8 cellular contexts compared by ENCODE assay signal in genomic region chr2:173966274-173967098, GRCh38. TPM values are rescaled to one million over a fixed set of nuclear protein-coding genes. Genes with fewer than 3 reads are reported as not detected.
DNase-seq lines count a peak whose midpoint lies in the region; ATAC-seq and TF ChIP-seq lines count a peak whose summit lies in the region.

No MANE protein-coding gene starts in this region.

- H3K36me3 Mint-ChIP-seq in CD4-positive, alpha-beta memory T cell = peaks cover 2 to 24% of the 10 kb centered on the region in 2 donors

- CTCF ChIA-PET in CD4-positive, alpha-beta memory T cell (lab: Charles Lee; ENCODE audit: partially characterized antibody) = no interaction called here
- CTCF ChIA-PET in GM10248 (lab: Yijun Ruan, JAX) = no interaction called here

- peak overlapping the region; percentile 96 for H3K27ac ChIP-seq in CD4-positive, alpha-beta memory T cell (ENCODE audit: low read depth, low read length)
- peak overlapping the region; percentile 94 for H3K27ac ChIP-seq in ectodermal cell (ENCODE audit: insufficient read depth, low read depth, low read length, poor library complexity, severe bottlenecking)

- H3K4me1 Mint-ChIP-seq in CD4-positive, alpha-beta memory T cell = peaks cover 19 to 41% (median 28%) of the 10 kb centered on the region in 4 donors

- H3K36me3 ChIP-seq in CD4-positive, alpha-beta memory T cell (ENCODE audit: insufficient read depth, low read length) = no peaks in the 10 kb centered on the region
- H3K36me3 ChIP-seq in ectodermal cell (ENCODE audit: control insufficient read depth, insufficient read depth, low read length) (no peaks in the 10 kb centered on the region), neuron (ENCODE audit: insufficient read depth, low read length) (no peaks in the 10 kb centered on the region)

- no peaks in the 10 kb centered on the region for H3K27me3 Mint-ChIP-seq in CD4-positive, alpha-beta memory T cell

- H3K4me3 ChIP-seq in CD4-positive, alpha-beta memory T cell (ENCODE audit: low read length in 2 of 2) = peak overlapping the region; percentile 53 to 83
- H3K4me3 ChIP-seq in NB4 (ENCODE audit: low read depth, low read length) (peak overlapping the region; percentile 83), ectodermal cell (ENCODE audit: insufficient read depth, low read depth, low read length) (peak overlapping the region; percentile 100), neuron (ENCODE audit: low read length) (peak overlapping the region; percentile 79)

- intact Hi-C loops in CD4-positive, alpha-beta memory T cell (cut with micrococcal nuclease) = loop anchor here (10.0 kb wide), 1 partner anchor 628 kb away; the partner anchor contains the start of gene WIPF1

- WGBS in ectodermal cell, 2 experiments = 67 to 70% methylated on average over 8 of the region's 8 CpGs

- POLR2A ChIA-PET in CD4-positive, alpha-beta memory T cell (lab: Charles Lee; ENCODE audit: partially characterized antibody) = interaction anchor here (0.6 to 2.2 kb wide), 12 partner anchors 13 to 1539 kb away, joined by 3 to 7 read pairs (median 4); partner anchors contain the start of genes ITGA6, OLA1 and SCRN3
- POLR2A ChIA-PET in GM10248 (lab: Yijun Ruan, JAX) = no interaction called here

- DNase-seq in CD4-positive, alpha-beta memory T cell = no peak
- DNase-seq in NB4 (ENCODE audit: low read depth) (no peak), GM10248 (ENCODE audit: extremely low spot score) (no peak)

- TF ChIP-seq CTCF in NB4 (IDR thresholded peaks at IDR 0.05; ENCODE audit: low read depth, low read length) = no peak
- no peak for TF ChIP-seq CTCF in GM10248 (IDR thresholded peaks at IDR 0.05; ENCODE audit: control extremely low read depth, extremely low read depth, low read depth, missing control alignments)

- ATAC-seq in HG02623 (IDR thresholded peaks at IDR 0.05; ENCODE audit: unreplicated experiment) = no peak
- ATAC-seq in HG02642 (IDR thresholded peaks at IDR 0.05; ENCODE audit: poor library complexity, unreplicated experiment) = no peak
- ATAC-seq in HG03135 (IDR thresholded peaks at IDR 0.05; ENCODE audit: unreplicated experiment) = no peak

- H3K4me1 ChIP-seq in CD4-positive, alpha-beta memory T cell (ENCODE audit: insufficient read depth, low read length) = peaks cover 24% of the 10 kb centered on the region
- H3K4me1 ChIP-seq in ectodermal cell (ENCODE audit: control insufficient read depth, insufficient read depth, low read length) (no peaks in the 10 kb centered on the region), neuron (ENCODE audit: insufficient read depth, low read length) (peaks cover 16% of the 10 kb centered on the region)

- peak overlapping the region; percentile 90 to 99 (median 96) for H3K4me3 Mint-ChIP-seq in CD4-positive, alpha-beta memory T cell

- peaks cover 0 to 2% (median 0%) of the 10 kb centered on the region in 8 donors for H3K9me3 Mint-ChIP-seq in CD4-positive, alpha-beta memory T cell

- H3K9me3 ChIP-seq in CD4-positive, alpha-beta memory T cell (ENCODE audit: control insufficient read depth in 1 of 2, low read length in 2 of 2) = no peaks in the 10 kb centered on the region
- H3K9me3 ChIP-seq in ectodermal cell (ENCODE audit: control insufficient read depth, low read length) = no peaks in the 10 kb centered on the region
- H3K9me3 ChIP-seq in neuron (ENCODE audit: low read length) = no peaks in the 10 kb centered on the region

- no peak for TF ChIP-seq POLR2A in NB4 (IDR thresholded peaks at IDR 0.05; ENCODE audit: extremely low read depth, insufficient read length)

- peak overlapping the region; percentile 93 to 100 (median 97) for H3K27ac Mint-ChIP-seq in CD4-positive, alpha-beta memory T cell

- H3K27me3 ChIP-seq in CD4-positive, alpha-beta memory T cell (ENCODE audit: insufficient read depth, low read length) = no peaks in the 10 kb centered on the region
- no peaks in the 10 kb centered on the region for H3K27me3 ChIP-seq in ectodermal cell (ENCODE audit: control insufficient read depth, insufficient read depth, low read length, poor library complexity, severe bottlenecking)
- H3K27me3 ChIP-seq in neuron (ENCODE audit: insufficient read depth, low read length) = no peaks in the 10 kb centered on the region

- no peak overlapping the region for H2AFZ ChIP-seq in neuron (ENCODE audit: low read depth, low read length)

RNA-seq across cellular contexts. Expression of gene SP3, which starts 1.3 kb away (rescaled TPM):
- 100 to 1,000 TPM; 117 to 130 TPM for total RNA-seq in CD4-positive, alpha-beta memory T cell
- 10 to 100 TPM; 55.5 to 83.4 TPM for polyA plus RNA-seq in CD4-positive, alpha-beta memory T cell
- polyA plus RNA-seq in ectodermal cell (2013, experiment 1 of 4) = 111 TPM
- 107 TPM for polyA plus RNA-seq in ectodermal cell (2013, experiment 2 of 4)
- 89.4 TPM for polyA plus RNA-seq in ectodermal cell (2013, experiment 3 of 4)
- 94.7 TPM for polyA plus RNA-seq in ectodermal cell (2013, experiment 4 of 4)
